ENCODE assay signal across 17 cellular contexts in the genomic region with DNA sequence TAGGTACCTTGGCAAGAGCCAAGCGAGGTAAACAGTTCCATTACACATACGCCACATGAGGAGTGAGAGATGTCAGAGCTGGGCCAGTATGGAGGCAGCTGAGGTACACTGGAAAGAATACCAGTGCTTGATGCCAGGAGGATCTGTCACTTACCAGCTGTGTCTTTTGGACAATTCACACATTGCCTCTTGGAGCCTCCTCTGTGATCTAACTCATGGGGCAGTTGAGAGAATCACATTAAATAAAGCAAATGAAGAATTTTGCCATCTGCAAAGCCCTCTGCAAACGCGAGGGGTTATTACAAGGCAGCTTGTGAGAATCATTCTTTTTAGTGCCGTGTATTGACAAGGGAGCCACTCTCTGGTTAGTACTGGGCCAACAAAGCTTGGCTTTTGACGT.
"Had no signal": no experiment of that assay in that cellular context is flagged by ENCODE, and none has a peak within 500 bp of the region (broad histone marks: within the 10 kb centered on the region; RNA-seq: fewer than 3 reads in every experiment).

No MANE protein-coding gene starts in this region.

- H3K27ac ChIP-seq: breast epithelium, lower lobe of right lung, spleen, tibial artery had no signal

- DNase-seq: activated CD8-positive, alpha-beta memory T cell treated with anti-CD3 and anti-CD28 coated beads, Interleukin-2, amount 50 U/mL, for 48 hours; activated naive CD4-positive, alpha-beta T cell treated with Interleukin-2 at 50 U/mL for 16 hours; activated naive CD8-positive, alpha-beta T cell treated with anti-CD3 and anti-CD28 coated beads for 36 hours; activated T-cell treated with anti-CD3 and anti-CD28 coated beads, Interleukin-2, amount 50 U/mL, for 4 hours; effector CD8-positive, alpha-beta T cell; erythroblast; foreskin melanocyte; lower lobe of right lung; naive thymus-derived CD4-positive, alpha-beta T cell; occipital lobe; retina; spleen; stimulated activated CD4-positive, alpha-beta T cell treated with anti-CD3 and anti-CD28 coated beads, Interleukin-4, amount 100 ng/mL, for 1 hour; stimulated activated naive CD4-positive, alpha-beta T cell; T-helper 9 cell; tibial artery had no signal

- H3K36me3 ChIP-seq: breast epithelium, lower lobe of right lung, spleen, tibial artery had no signal

- H3K27me3 ChIP-seq: breast epithelium, spleen, tibial artery had no signal

- H3K4me3 ChIP-seq: breast epithelium, lower lobe of right lung, spleen, tibial artery had no signal

- H3K9me3 ChIP-seq: lower lobe of right lung, tibial artery had no signal

- ATAC-seq: activated T-cell treated with anti-CD3 and anti-CD28 coated beads, Interleukin-2, amount 50 U/mL, for 4 hours; naive thymus-derived CD4-positive, alpha-beta T cell had no signal

- H3K4me1 ChIP-seq: breast epithelium, lower lobe of right lung, spleen had no signal
